Comparison of ENCODE assay signal across 9 cellular contexts in genomic region chr10:72044417-72045041, GRCh38. TPM values are rescaled to one million over a fixed set of nuclear protein-coding genes. Genes with fewer than 3 reads are reported as not detected.
DNase-seq lines count a peak whose midpoint lies in the region; ATAC-seq, FAIRE-seq and TF ChIP-seq lines count a peak whose summit lies in the region.
"Had no signal": no experiment of that assay in that cellular context is flagged by ENCODE, and none has a peak within 500 bp of the region (broad histone marks: within the 10 kb centered on the region; RNA-seq: fewer than 3 reads in every experiment).

No MANE protein-coding gene starts in this region.

- TF ChIP-seq CTCF in colonic mucosa (IDR thresholded peaks at IDR 0.05) (peak; percentile 25), left lung (IDR thresholded peaks at IDR 0.05) (peak; percentile 14 to 16), stomach (IDR thresholded peaks at IDR 0.05) (peak in 5 of 7 experiments; percentile 39 to 80 (median 60))

- H3K36me3 ChIP-seq in colonic mucosa (no peaks in the 10 kb centered on the region), left lung (no peaks in the 10 kb centered on the region), stomach (no peaks in the 10 kb centered on the region), small intestine (ENCODE audit: control insufficient read depth in 2 of 2, insufficient read depth in 2 of 2, low read length in 2 of 2) (no peaks in the 10 kb centered on the region)

- H3K9ac ChIP-seq in colonic mucosa (ENCODE audit: low read depth in 2 of 2, low read length in 2 of 2) = no peak overlapping the region

- H3K9me3 ChIP-seq in colonic mucosa (no peaks in the 10 kb centered on the region), left lung (no peaks in the 10 kb centered on the region), stomach (no peaks in the 10 kb centered on the region), small intestine (ENCODE audit: control insufficient read depth, low read depth) (no peaks in the 10 kb centered on the region)

- peak; percentile 11 for ATAC-seq in left lung

- H3K4me1 ChIP-seq in colonic mucosa = no peaks in the 10 kb centered on the region
- peaks cover 0 to 3% of the 10 kb centered on the region in 2 donors for H3K4me1 ChIP-seq in left lung
- H3K4me1 ChIP-seq in stomach = peaks cover 9 to 26% (median 16%) of the 10 kb centered on the region in 4 donors
- H3K4me1 ChIP-seq in small intestine (ENCODE audit: control insufficient read depth in 2 of 2, insufficient read depth in 1 of 2, low read depth in 1 of 2, low read length in 1 of 2) = no peaks in the 10 kb centered on the region

- FAIRE-seq in small intestine (lab: Jason Lieb, UNC) = no peak

- TF ChIP-seq POLR2A in stomach (IDR thresholded peaks at IDR 0.05) = no peak

- intact Hi-C loops in colonic mucosa (cut with DNase I) = loop anchor here (5.0 kb wide), 1 partner anchor 293 kb away; no protein-coding TSS in a partner anchor
- intact Hi-C loops in left lung (cut with DNase I) = loop anchor here in 1 of 2 donors (5.0 to 10.0 kb wide), 2 partner anchors 87 to 290 kb away; no protein-coding TSS in a partner anchor
- intact Hi-C loops in stomach (cut with DNase I; ENCODE audit: low total_unique reads) = no loop called here

- H3K4me3 ChIP-seq in colonic mucosa = no peak overlapping the region
- H3K4me3 ChIP-seq in left lung = no peak overlapping the region
- H3K4me3 ChIP-seq in stomach = no peak overlapping the region
- no peak overlapping the region for H3K4me3 ChIP-seq in small intestine (ENCODE audit: low read depth in 1 of 2, low read length in 2 of 2)

- no peak overlapping the region for H3K27ac ChIP-seq in colonic mucosa
- no peak overlapping the region for H3K27ac ChIP-seq in left lung
- H3K27ac ChIP-seq in stomach = peak overlapping the region; percentile 17 to 79 (median 70)
- no peak overlapping the region for H3K27ac ChIP-seq in small intestine (ENCODE audit: low read depth in 1 of 2, low read length in 1 of 2)

- no peak for TF ChIP-seq EP300 in stomach (IDR thresholded peaks at IDR 0.05)

- H3K27me3 ChIP-seq in colonic mucosa (no peaks in the 10 kb centered on the region), left lung (no peaks in the 10 kb centered on the region), stomach (no peaks in the 10 kb centered on the region), small intestine (ENCODE audit: control insufficient read depth in 2 of 2, insufficient read depth in 2 of 2, low read length in 2 of 2) (no peaks in the 10 kb centered on the region)

- DNase-seq in M059J (ENCODE audit: low read depth) (peak; percentile 40), colonic mucosa (no peak), left lung (no peak), stomach (peak; percentile 79), amniotic stem cell (lab: John Stamatoyannopoulos, UW) (no peak), OCI-M2 (lab: John Stamatoyannopoulos, UW; ENCODE audit: unreplicated experiment) (no peak), small intestine (no peak), NCI-H345 (lab: John Stamatoyannopoulos, UW) (no peak)
- DNase-seq: NCI-H146 had no signal

- 25 to 76% (median 28%) methylated on average over 10 to 17 of the region's 17 CpGs for WGBS in stomach, 5 donors
- WGBS in small intestine, 3 donors = 54 to 71% (median 58%) methylated on average over 15 to 17 of the region's 17 CpGs

RNA-seq across cellular contexts. Expression of gene SPOCK2, which starts 43.8 kb away (rescaled TPM):
- 0.05 TPM in 1 of 2 replicates, not detected in the other for total RNA-seq in M059J (2014; rRNA removed; shearing (Covaris generic))
- total RNA-seq in colonic mucosa (1 to 10 TPM; 4.7 to 6.5 TPM), left lung (100 to 1,000 TPM in 1 of 2 donors, 10 to 100 TPM in 1; 69.7 to 107 TPM), stomach (10 to 100 TPM in 3 of 5 donors, 1 to 10 TPM in 2; 1.2 to 31.7 (median 17.4) TPM)
- polyA plus RNA-seq in stomach (1 to 10 TPM; 1.1 to 2.7 (median 1.8) TPM), small intestine (10 to 100 TPM in 1 of 3 donors, 1 to 10 TPM in 2; 1.6 to 24.2 (median 2.2) TPM)

Comparison
In these comparisons a context has a peak if more than half of its experiments do, and no peak if none do; other contexts are left out.
1. DNase-seq: peak in M059J (single experiment) and stomach (single experiment); none in colonic mucosa (single experiment), left lung (0 of 2), amniotic stem cell (single experiment), OCI-M2 (single experiment), small intestine (single experiment) and NCI-H345 (single experiment).
2. H3K27ac ChIP-seq: peak in stomach (5 of 5); none in colonic mucosa (single experiment), left lung (0 of 2) and small intestine (0 of 2).
3. Peak in every context shown above with its lines, with median percentiles within 50 percentile points of each other: CTCF ChIP-seq.